In genomic region chr1:84020151-84020550, GRCh38 we compare ENCODE assay signal across 24 cellular contexts. TPM values are rescaled to one million over a fixed set of nuclear protein-coding genes. Genes with fewer than 3 reads are reported as not detected.
A peak's percentile ranks its signal among the peaks of the same experiment; 100 is the strongest.
DNase-seq lines count a peak whose midpoint lies in the region; TF ChIP-seq lines count a peak whose summit lies in the region.
"Had no signal": no experiment of that assay in that cellular context is flagged by ENCODE, and none has a peak within 500 bp of the region (broad histone marks: within the 10 kb centered on the region; RNA-seq: fewer than 3 reads in every experiment).

No MANE protein-coding gene starts in this region.

- H3K4me1 Mint-ChIP-seq in chondrocyte (ENCODE audit: low read depth) = no peaks in the 10 kb centered on the region
- H3K4me1 Mint-ChIP-seq in activated T-helper 2 cell treated with anti-CD3 and anti-CD28 coated beads, Interferon-gamma antibody, Interleukin-2, Interleukin-4, amounts not matched to agents 10 μg/mL and 5 μg/mL and 100 μg/mL, durations not matched to agents 14 hours and 24 hours and 36 hours (ENCODE audit: low read depth) = no peaks in the 10 kb centered on the region
- H3K4me1 Mint-ChIP-seq: B cell; stimulated activated effector memory CD8-positive, alpha-beta T cell treated with anti-CD3 and anti-CD28 coated beads, Interleukin-12 subunit alpha, Interleukin-12 subunit beta, amount 100 ng/mL, for 72 hours had no signal

- WGBS in prostate gland = 4% methylated on average over 3 of the region's 3 CpGs

- H3K36me3 ChIP-seq in prostate gland = no peaks in the 10 kb centered on the region
- H3K36me3 ChIP-seq: esophagus squamous epithelium, HAP-1, vagina had no signal

- H3K4me1 ChIP-seq in prostate gland (replicated peaks) = no peaks in the 10 kb centered on the region
- H3K4me1 ChIP-seq: HAP-1, vagina had no signal

- intact Hi-C loops in prostate gland (cut with DNase I) = no loop called here
- intact Hi-C loops in activated T-helper 2 cell treated with anti-CD3 and anti-CD28 coated beads, Interferon-gamma antibody, Interleukin-2, Interleukin-4, amounts not matched to agents 10 μg/mL and 5 μg/mL and 100 μg/mL, durations not matched to agents 14 hours and 24 hours and 36 hours (cut with micrococcal nuclease) = no loop called here

- H3K4me3 ChIP-seq in fibroblast of villous mesenchyme (ENCODE audit: low read depth, low read length) = no peak overlapping the region
- no peak overlapping the region for H3K4me3 ChIP-seq in prostate gland
- H3K4me3 ChIP-seq: esophagus squamous epithelium, HAP-1, vagina had no signal

- H3K27me3 ChIP-seq in prostate gland (replicated peaks; ENCODE audit: insufficient read depth) = no peaks in the 10 kb centered on the region
- H3K27me3 ChIP-seq: esophagus squamous epithelium, vagina had no signal

- no peak overlapping the region for H3K27ac Mint-ChIP-seq in chondrocyte (ENCODE audit: unreplicated experiment)
- H3K27ac Mint-ChIP-seq in activated T-helper 2 cell treated with anti-CD3 and anti-CD28 coated beads, Interferon-gamma antibody, Interleukin-2, Interleukin-4, amounts not matched to agents 10 μg/mL and 5 μg/mL and 100 μg/mL, durations not matched to agents 14 hours and 24 hours and 36 hours = no peak overlapping the region
- H3K27ac Mint-ChIP-seq: activated T-helper 1 cell treated with anti-CD3 and anti-CD28 coated beads, Interleukin-12 subunit alpha, Interleukin-12 subunit beta, Interleukin-2, Interleukin-4 antibody, amounts not matched to agents 30 ng/mL and 10 ng/mL and 1 ng/mL, durations not matched to agents 14 hours and 24 hours and 36 hours; B cell; stimulated activated effector memory CD8-positive, alpha-beta T cell treated with anti-CD3 and anti-CD28 coated beads, Interleukin-12 subunit alpha, Interleukin-12 subunit beta, amount 100 ng/mL, for 72 hours had no signal

- no peak overlapping the region for H3K4me3 Mint-ChIP-seq in chondrocyte (ENCODE audit: unreplicated experiment)
- H3K4me3 Mint-ChIP-seq in activated T-helper 2 cell treated with anti-CD3 and anti-CD28 coated beads, Interferon-gamma antibody, Interleukin-2, Interleukin-4, amounts not matched to agents 10 μg/mL and 5 μg/mL and 100 μg/mL, durations not matched to agents 14 hours and 24 hours and 36 hours (ENCODE audit: low read depth) = no peak overlapping the region
- H3K4me3 Mint-ChIP-seq: activated T-helper 1 cell treated with anti-CD3 and anti-CD28 coated beads, Interleukin-12 subunit alpha, Interleukin-12 subunit beta, Interleukin-2, Interleukin-4 antibody, amounts not matched to agents 30 ng/mL and 10 ng/mL and 1 ng/mL, durations not matched to agents 14 hours and 24 hours and 36 hours; B cell; stimulated activated effector memory CD8-positive, alpha-beta T cell treated with anti-CD3 and anti-CD28 coated beads, Interleukin-12 subunit alpha, Interleukin-12 subunit beta, amount 100 ng/mL, for 72 hours had no signal

- H3K36me3 Mint-ChIP-seq in chondrocyte (ENCODE audit: low read depth) = no peaks in the 10 kb centered on the region
- H3K36me3 Mint-ChIP-seq in activated T-helper 2 cell treated with anti-CD3 and anti-CD28 coated beads, Interferon-gamma antibody, Interleukin-2, Interleukin-4, amounts not matched to agents 10 μg/mL and 5 μg/mL and 100 μg/mL, durations not matched to agents 14 hours and 24 hours and 36 hours (ENCODE audit: low read depth) = no peaks in the 10 kb centered on the region
- H3K36me3 Mint-ChIP-seq: stimulated activated effector memory CD8-positive, alpha-beta T cell treated with anti-CD3 and anti-CD28 coated beads, Interleukin-12 subunit alpha, Interleukin-12 subunit beta, amount 100 ng/mL, for 72 hours had no signal

- no peak for TF ChIP-seq POLR2A in prostate gland (IDR thresholded peaks at IDR 0.05)

- peak overlapping the region; percentile 53 to 76 for H3K27ac ChIP-seq in prostate gland
- H3K27ac ChIP-seq: esophagus squamous epithelium, vagina had no signal

- H3K9me3 Mint-ChIP-seq in chondrocyte (ENCODE audit: low read depth) = peaks cover 6% of the 10 kb centered on the region
- H3K9me3 Mint-ChIP-seq in activated T-helper 2 cell treated with anti-CD3 and anti-CD28 coated beads, Interferon-gamma antibody, Interleukin-2, Interleukin-4, amounts not matched to agents 10 μg/mL and 5 μg/mL and 100 μg/mL, durations not matched to agents 14 hours and 24 hours and 36 hours = no peaks in the 10 kb centered on the region
- H3K9me3 Mint-ChIP-seq: activated T-helper 1 cell treated with anti-CD3 and anti-CD28 coated beads, Interleukin-12 subunit alpha, Interleukin-12 subunit beta, Interleukin-2, Interleukin-4 antibody, amounts not matched to agents 30 ng/mL and 10 ng/mL and 1 ng/mL, durations not matched to agents 14 hours and 24 hours and 36 hours; stimulated activated effector memory CD8-positive, alpha-beta T cell treated with anti-CD3 and anti-CD28 coated beads, Interleukin-12 subunit alpha, Interleukin-12 subunit beta, amount 100 ng/mL, for 72 hours had no signal

- H3K9me3 ChIP-seq in prostate gland = no peaks in the 10 kb centered on the region
- H3K9me3 ChIP-seq: esophagus squamous epithelium, HAP-1, vagina had no signal

- DNase-seq in NCI-H345 (lab: John Stamatoyannopoulos, UW) (peak; percentile 9), NCI-H345 treated with DMSO at 0.1 percent for 48 hours (lab: John Stamatoyannopoulos, UW; ENCODE audit: unreplicated experiment) (no peak), NCI-H69 (lab: John Stamatoyannopoulos, UW) (peak; percentile 50), fibroblast of villous mesenchyme (ENCODE audit: low read depth) (peak; percentile 3), prostate gland (ENCODE audit: low spot score) (peak; percentile 74), chondrocyte (ENCODE audit: low spot score) (no peak)
- DNase-seq in NK-92 treated with Interleukin-12 subunit alpha and Interleukin-12 subunit beta, amount 100 ng/mL, for 24 hours (lab: John Stamatoyannopoulos, UW) = no peak
- DNase-seq in activated T-helper 2 cell treated with anti-CD3 and anti-CD28 coated beads, Interferon-gamma antibody, Interleukin-2, Interleukin-4, amounts not matched to agents 10 μg/mL and 5 μg/mL and 100 μg/mL, durations not matched to agents 14 hours and 24 hours and 36 hours (ENCODE audit: low spot score) = no peak
- DNase-seq: activated naive CD4-positive, alpha-beta T cell treated with anti-CD3 and anti-CD28 coated beads, Interleukin-2, amount 50 U/mL, for 16 hours; amygdala; cortex of kidney; esophagus squamous epithelium; kidney; MM.1S; NCI-H1436; NCI-H2171; nucleus accumbens; stimulated activated CD4-positive, alpha-beta T cell treated with anti-CD3 and anti-CD28 coated beads, Interleukin-2, amount 100 ng/mL, for 48 hours; T-helper 9 cell had no signal

- TF ChIP-seq CTCF in fibroblast of villous mesenchyme (IDR thresholded peaks at IDR 0.05; ENCODE audit: insufficient read depth, low read depth, low read length) (no peak), prostate gland (IDR thresholded peaks at IDR 0.05) (peak in 2 of 4 experiments; percentile 25 to 41), chondrocyte (IDR thresholded peaks at IDR 0.05) (no peak)

- H3K27me3 Mint-ChIP-seq in chondrocyte (ENCODE audit: low read depth) = no peaks in the 10 kb centered on the region
- H3K27me3 Mint-ChIP-seq in activated T-helper 2 cell treated with anti-CD3 and anti-CD28 coated beads, Interferon-gamma antibody, Interleukin-2, Interleukin-4, amounts not matched to agents 10 μg/mL and 5 μg/mL and 100 μg/mL, durations not matched to agents 14 hours and 24 hours and 36 hours (ENCODE audit: low read depth) = peaks cover 6% of the 10 kb centered on the region

RNA-seq across cellular contexts. Expression of gene TTLL7, which starts 21.2 kb away (rescaled TPM):
- total RNA-seq in fibroblast of villous mesenchyme = 7.7 and 9.1 TPM in 2 replicates
- total RNA-seq in prostate gland = 10 to 100 TPM; 24.7 to 26.6 TPM
- total RNA-seq in chondrocyte = 18.3 to 22.6 TPM (median 19.5 TPM) in 3 replicates
- 0.84 and 1.4 TPM in 2 replicates for total RNA-seq in activated T-helper 2 cell treated with anti-CD3 and anti-CD28 coated beads, Interferon-gamma antibody, Interleukin-2, Interleukin-4, amounts not matched to agents 10 μg/mL and 5 μg/mL and 100 μg/mL, durations not matched to agents 14 hours and 24 hours and 36 hours
- total RNA-seq: B cell had no signal

Comparison
In these comparisons a context has a peak if more than half of its experiments do, and no peak if none do; other contexts are left out.
1. DNase-seq: peak in NCI-H345 (single experiment), NCI-H69 (single experiment), fibroblast of villous mesenchyme (single experiment) and prostate gland (single experiment); none in NCI-H345 treated with DMSO at 0.1 percent for 48 hours (single experiment), chondrocyte (single experiment), NK-92 treated with Interleukin-12 subunit alpha and Interleukin-12 subunit beta, amount 100 ng/mL, for 24 hours (single experiment) and activated T-helper 2 cell treated with anti-CD3 and anti-CD28 coated beads, Interferon-gamma antibody, Interleukin-2, Interleukin-4, amounts not matched to agents 10 μg/mL and 5 μg/mL and 100 μg/mL, durations not matched to agents 14 hours and 24 hours and 36 hours (single experiment).